In genomic region chr12:105945935-105946334, GRCh38 we compare ENCODE assay signal across 16 cellular contexts.
A peak's percentile ranks its signal among the peaks of the same experiment; 100 is the strongest.
DNase-seq lines count a peak whose midpoint lies in the region; ATAC-seq and TF ChIP-seq lines count a peak whose summit lies in the region.
"Had no signal": no experiment of that assay in that cellular context is flagged by ENCODE, and none has a peak within 500 bp of the region (broad histone marks: within the 10 kb centered on the region; RNA-seq: fewer than 3 reads in every experiment).

No MANE protein-coding gene starts in this region.

- no peaks in the 10 kb centered on the region for H3K27me3 Mint-ChIP-seq in nephron (ENCODE audit: low read depth)

- intact Hi-C loops in prostate gland (cut with DNase I) = no loop called here

- no peaks in the 10 kb centered on the region for H3K27me3 ChIP-seq in prostate gland (replicated peaks; ENCODE audit: insufficient read depth)
- H3K27me3 ChIP-seq: SJSA1 had no signal

- H3K27ac Mint-ChIP-seq in nephron = peak overlapping the region in 2 of 3 experiments; percentile 29 to 77

- DNase-seq in Daoy (ENCODE audit: low read depth) = peak; percentile 27
- peak; percentile 82 for DNase-seq in SW480 (ENCODE audit: low spot score)
- DNase-seq in islet precursor cell = peak; percentile 53
- DNase-seq in NOMO-1 (lab: John Stamatoyannopoulos, UW; ENCODE audit: unreplicated experiment in 2 of 2) = no peak
- DNase-seq in prostate gland (ENCODE audit: low spot score) = no peak
- no peak for DNase-seq in omental fat pad (ENCODE audit: low spot score)
- DNase-seq: AML-193, DND-41, NCI-H1436, NCI-H2081, NCI-H524, RPMI8226 had no signal

- no peaks in the 10 kb centered on the region for H3K9me3 ChIP-seq in prostate gland
- H3K9me3 ChIP-seq: A549 had no signal

- TF ChIP-seq CTCF in nephron (IDR thresholded peaks at IDR 0.05; ENCODE audit: unreplicated experiment in 3 of 3) (no peak), prostate gland (IDR thresholded peaks at IDR 0.05) (no peak), omental fat pad (IDR thresholded peaks at IDR 0.05) (no peak)

- no peaks in the 10 kb centered on the region for H3K4me1 ChIP-seq in prostate gland (replicated peaks)
- H3K4me1 ChIP-seq: A549, SJSA1 had no signal

- no peak for TF ChIP-seq POLR2A in prostate gland (IDR thresholded peaks at IDR 0.05)

- no peak overlapping the region for H3K4me3 Mint-ChIP-seq in nephron

- H3K36me3 Mint-ChIP-seq in nephron (ENCODE audit: low read depth) = no peaks in the 10 kb centered on the region

- no peak overlapping the region for H3K27ac ChIP-seq in prostate gland
- H3K27ac ChIP-seq: A549, SJSA1 had no signal

- no peaks in the 10 kb centered on the region for H3K9me3 Mint-ChIP-seq in nephron

- H3K4me1 Mint-ChIP-seq in nephron = peaks cover 27% of the 10 kb centered on the region

- no peak overlapping the region for H3K4me3 ChIP-seq in prostate gland
- H3K4me3 ChIP-seq: A549, SJSA1 had no signal

- ATAC-seq in HG03469 (IDR thresholded peaks at IDR 0.05; ENCODE audit: unreplicated experiment) (no peak), omental fat pad (ENCODE audit: low FRiP score) (no peak)
- ATAC-seq: A549 had no signal

- H3K36me3 ChIP-seq in prostate gland = no peaks in the 10 kb centered on the region
- H3K36me3 ChIP-seq: SJSA1 had no signal

Comparison
In these comparisons a context has a peak if more than half of its experiments do, and no peak if none do; other contexts are left out.
1. DNase-seq: peak in Daoy (single experiment), SW480 (single experiment) and islet precursor cell (single experiment); none in NOMO-1 (0 of 2), prostate gland (single experiment) and omental fat pad (single experiment).